ENCODE assay signal across 8 cellular contexts in the genomic region with DNA sequence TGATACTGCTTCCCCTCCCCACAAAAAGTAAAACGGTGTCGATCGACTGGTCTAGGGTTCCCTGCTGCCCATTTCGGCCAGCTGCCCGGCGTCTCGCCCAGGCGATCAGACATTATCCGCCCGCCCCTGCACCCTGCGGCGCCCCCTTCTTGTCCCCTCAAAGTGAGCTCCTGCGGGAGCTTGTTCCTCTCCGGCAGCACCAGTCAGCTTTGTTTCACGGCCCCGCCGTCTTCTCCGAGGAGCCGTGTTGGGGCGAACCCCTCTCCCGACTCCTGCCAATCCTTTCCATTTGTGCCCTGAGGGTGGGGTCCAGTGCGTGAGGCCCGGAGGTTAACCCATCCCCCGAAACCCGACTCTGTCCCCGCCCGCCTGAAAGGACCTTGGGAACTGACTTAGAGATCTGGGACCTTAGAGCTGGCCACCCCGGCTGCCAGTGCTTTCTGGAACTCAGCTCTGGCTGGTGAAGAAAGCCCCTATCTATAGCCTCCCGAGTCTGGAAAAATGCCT. TPM values are rescaled to one million over a fixed set of nuclear protein-coding genes. Genes with fewer than 3 reads are reported as not detected.
DNase-seq lines count a peak whose midpoint lies in the region; ATAC-seq lines count a peak whose summit lies in the region.

No MANE protein-coding gene starts in this region.

- H3K27ac Mint-ChIP-seq in activated CD4-positive, alpha-beta T cell treated with anti-CD3 and anti-CD28 coated beads, Interleukin-2, amount 10 ng/mL, durations not matched to agents 24 days and 14 days: peak overlapping the region; percentile 93
- H3K27ac Mint-ChIP-seq in dendritic cell treated with granulocyte-macrophage colony-stimulating factor and Interleukin-4, amounts not matched to agents 40 ng/mL and 50 ng/mL, for 4 days: peak overlapping the region; percentile 96

- peaks cover 42% of the 10 kb centered on the region for H3K36me3 Mint-ChIP-seq in activated CD4-positive, alpha-beta T cell treated with anti-CD3 and anti-CD28 coated beads, Interleukin-2, amount 10 ng/mL, durations not matched to agents 24 days and 14 days (ENCODE audit: low read depth)
- H3K36me3 Mint-ChIP-seq in dendritic cell treated with granulocyte-macrophage colony-stimulating factor and Interleukin-4, amounts not matched to agents 40 ng/mL and 50 ng/mL, for 4 days (ENCODE audit: low read depth): peaks cover 57% of the 10 kb centered on the region

- peak overlapping the region; percentile 93 for H3K4me3 Mint-ChIP-seq in activated CD4-positive, alpha-beta T cell treated with anti-CD3 and anti-CD28 coated beads, Interleukin-2, amount 10 ng/mL, durations not matched to agents 24 days and 14 days
- peak overlapping the region; percentile 95 for H3K4me3 Mint-ChIP-seq in dendritic cell treated with granulocyte-macrophage colony-stimulating factor and Interleukin-4, amounts not matched to agents 40 ng/mL and 50 ng/mL, for 4 days

- intact Hi-C loops in activated CD4-positive, alpha-beta T cell treated with anti-CD3 and anti-CD28 coated beads, Interleukin-2, amount 10 ng/mL, durations not matched to agents 24 days and 14 days (cut with micrococcal nuclease): loop anchor here (1.0 to 10.0 kb wide), 9 partner anchors 39 to 1320 kb away; a partner anchor contains a TSS
- intact Hi-C loops in dendritic cell treated with granulocyte-macrophage colony-stimulating factor and Interleukin-4, amounts not matched to agents 40 ng/mL and 50 ng/mL, for 4 days (cut with micrococcal nuclease): loop anchor here (2.0 kb wide), 1 partner anchor 195 kb away; a partner anchor contains a TSS

- no peak for ATAC-seq in GM18519 (IDR thresholded peaks at IDR 0.05; ENCODE audit: low FRiP score, unreplicated experiment)

- H3K9me3 Mint-ChIP-seq in activated CD4-positive, alpha-beta T cell treated with anti-CD3 and anti-CD28 coated beads, Interleukin-2, amount 10 ng/mL, durations not matched to agents 24 days and 14 days: peaks cover 12% of the 10 kb centered on the region
- no peaks in the 10 kb centered on the region for H3K9me3 Mint-ChIP-seq in dendritic cell treated with granulocyte-macrophage colony-stimulating factor and Interleukin-4, amounts not matched to agents 40 ng/mL and 50 ng/mL, for 4 days

- peaks cover 3% of the 10 kb centered on the region for H3K27me3 Mint-ChIP-seq in activated CD4-positive, alpha-beta T cell treated with anti-CD3 and anti-CD28 coated beads, Interleukin-2, amount 10 ng/mL, durations not matched to agents 24 days and 14 days
- no peaks in the 10 kb centered on the region for H3K27me3 Mint-ChIP-seq in dendritic cell treated with granulocyte-macrophage colony-stimulating factor and Interleukin-4, amounts not matched to agents 40 ng/mL and 50 ng/mL, for 4 days

- DNase-seq in DMS 273 (lab: John Stamatoyannopoulos, UW; ENCODE audit: unreplicated experiment): peak; percentile 80
- no peak for DNase-seq in DMS 273 treated with DMSO at 0.1 percent for 48 hours (lab: John Stamatoyannopoulos, UW)
- DNase-seq in M059J (ENCODE audit: low read depth): peak; percentile 69
- DNase-seq in activated CD4-positive, alpha-beta T cell treated with anti-CD3 and anti-CD28 coated beads, Interleukin-2, amount 10 ng/mL, durations not matched to agents 24 days and 14 days: peak; percentile 84
- DNase-seq in left kidney (ENCODE audit: low read depth, low spot score): peak; percentile 85
- DNase-seq in stimulated activated CD4-positive, alpha-beta T cell treated with anti-CD3 and anti-CD28 coated beads, Interleukin-1b, Interleukin-23, amount 100 ng/mL, for 48 hours: peak; percentile 42

- peaks cover 39% of the 10 kb centered on the region for H3K4me1 Mint-ChIP-seq in activated CD4-positive, alpha-beta T cell treated with anti-CD3 and anti-CD28 coated beads, Interleukin-2, amount 10 ng/mL, durations not matched to agents 24 days and 14 days
- peaks cover 47% of the 10 kb centered on the region for H3K4me1 Mint-ChIP-seq in dendritic cell treated with granulocyte-macrophage colony-stimulating factor and Interleukin-4, amounts not matched to agents 40 ng/mL and 50 ng/mL, for 4 days (ENCODE audit: low read depth)

RNA-seq across cellular contexts. Expression of a gene that starts 0.5 kb away (rescaled TPM):
- 46.0 and 50.0 TPM in 2 replicates for total RNA-seq in M059J (2014; rRNA removed; shearing (Covaris generic))
- 108 and 109 TPM in 2 replicates for total RNA-seq in activated CD4-positive, alpha-beta T cell treated with anti-CD3 and anti-CD28 coated beads, Interleukin-2, amount 10 ng/mL, durations not matched to agents 24 days and 14 days

RNA-seq across cellular contexts. Expression of a gene that starts 4.9 kb away (rescaled TPM):
- 0.17 and 0.94 TPM in 2 replicates for total RNA-seq in M059J (2014; rRNA removed; shearing (Covaris generic))
- total RNA-seq in activated CD4-positive, alpha-beta T cell treated with anti-CD3 and anti-CD28 coated beads, Interleukin-2, amount 10 ng/mL, durations not matched to agents 24 days and 14 days: 0.76 and 1.3 TPM in 2 replicates

RNA-seq across cellular contexts. Expression of a gene that starts 39.8 kb away (rescaled TPM):
- 29.9 and 37.1 TPM in 2 replicates for total RNA-seq in M059J (2014; rRNA removed; shearing (Covaris generic))
- 32.0 and 34.3 TPM in 2 replicates for total RNA-seq in activated CD4-positive, alpha-beta T cell treated with anti-CD3 and anti-CD28 coated beads, Interleukin-2, amount 10 ng/mL, durations not matched to agents 24 days and 14 days
